9 cellular contexts compared by ENCODE assay signal in genomic region chr22:37483594-37484114, GRCh38. TPM values are rescaled to one million over a fixed set of nuclear protein-coding genes. Genes with fewer than 3 reads are reported as not detected.
DNase-seq lines count a peak whose midpoint lies in the region; TF ChIP-seq lines count a peak whose summit lies in the region.
"Had no signal": no experiment of that assay in that cellular context is flagged by ENCODE, and none has a peak within 500 bp of the region (broad histone marks: within the 10 kb centered on the region; RNA-seq: fewer than 3 reads in every experiment).

No MANE protein-coding gene starts in this region.

- H3K9ac ChIP-seq in skeletal muscle satellite cell (ENCODE audit: low read depth, low read length): no peak overlapping the region

- H3K36me3 ChIP-seq in Peyer's patch (peaks cover 0 to 11% (median 0%) of the 10 kb centered on the region in 3 donors), esophagus squamous epithelium (peaks cover 0 to 11% (median 0%) of the 10 kb centered on the region in 3 donors), skeletal muscle satellite cell (ENCODE audit: insufficient read depth, low read length) (no peaks in the 10 kb centered on the region)

- H3K9me3 ChIP-seq in Peyer's patch: no peaks in the 10 kb centered on the region
- no peaks in the 10 kb centered on the region for H3K9me3 ChIP-seq in esophagus squamous epithelium
- no peaks in the 10 kb centered on the region for H3K9me3 ChIP-seq in skeletal muscle satellite cell (replicated peaks; ENCODE audit: low read length)
- H3K9me3 ChIP-seq: A549 had no signal

- no peak for TF ChIP-seq CTCF in Peyer's patch (IDR thresholded peaks at IDR 0.05)
- no peak for TF ChIP-seq CTCF in esophagus squamous epithelium (IDR thresholded peaks at IDR 0.05)

- DNase-seq in NCI-H1417 (lab: John Stamatoyannopoulos, UW): peak; percentile 25 to 39 (median 31)
- DNase-seq in NCI-H1417 treated with DMSO at 0.1 percent for 48 hours (lab: John Stamatoyannopoulos, UW): no peak
- no peak for DNase-seq in Peyer's patch
- no peak for DNase-seq in esophagus squamous epithelium (lab: John Stamatoyannopoulos, UW)
- DNase-seq in cerebellum (ENCODE audit: low spot score): no peak
- DNase-seq in GM19240 (ENCODE audit: insufficient read length, low spot score): no peak
- no peak for DNase-seq in NCI-H1436 treated with DMSO at 0.1 percent for 48 hours (lab: John Stamatoyannopoulos, UW)

- H3K27me3 ChIP-seq in Peyer's patch: no peaks in the 10 kb centered on the region
- peaks cover 0 to 41% (median 0%) of the 10 kb centered on the region in 4 donors for H3K27me3 ChIP-seq in esophagus squamous epithelium
- no peaks in the 10 kb centered on the region for H3K27me3 ChIP-seq in skeletal muscle satellite cell (ENCODE audit: control insufficient read depth, insufficient read depth, low read length)

- WGBS in esophagus squamous epithelium, 2 donors: 25 to 27% methylated on average over 8 to 12 of the region's 13 CpGs

- H3K4me1 ChIP-seq in Peyer's patch (peaks cover 0 to 26% (median 8%) of the 10 kb centered on the region in 4 donors), esophagus squamous epithelium (peaks cover 6 to 35% (median 24%) of the 10 kb centered on the region in 3 donors), skeletal muscle satellite cell (ENCODE audit: control insufficient read depth, insufficient read depth, low read length) (peaks cover 25% of the 10 kb centered on the region)

- H3K27ac ChIP-seq in Peyer's patch (peak overlapping the region; percentile 75 to 96 (median 84)), esophagus squamous epithelium (peak overlapping the region; percentile 17 to 91 (median 74))

- H3K4me3 ChIP-seq in Peyer's patch (peak overlapping the region; percentile 41 to 63 (median 52)), esophagus squamous epithelium (peak overlapping the region in 3 of 4 donors; percentile 45 to 66 (median 51)), skeletal muscle satellite cell (ENCODE audit: low read length) (no peak overlapping the region)
- H3K4me3 ChIP-seq: A549 had no signal

- H3K4me2 ChIP-seq in skeletal muscle satellite cell (ENCODE audit: low read length): peak overlapping the region; percentile 53
- H3K4me2 ChIP-seq: A549 had no signal

- intact Hi-C loops in esophagus squamous epithelium (cut with DNase I): no loop called here

- TF ChIP-seq POLR2A in Peyer's patch (IDR thresholded peaks at IDR 0.05) (no peak), esophagus squamous epithelium (IDR thresholded peaks at IDR 0.05) (no peak)

RNA-seq across cellular contexts. Expression of gene MFNG, which starts 2.5 kb away (rescaled TPM):
- 10 to 100 TPM; 12.4 to 47.0 (median 26.5) TPM for total RNA-seq in Peyer's patch
- total RNA-seq in esophagus squamous epithelium: 10 to 100 TPM in 1 of 4 donors, 1 to 10 TPM in 3; 3.8 to 10.3 (median 7.9) TPM
- total RNA-seq in skeletal muscle satellite cell (2012; rRNA removed): 0.44 TPM in 1 of 2 replicates, not detected in the other
- total RNA-seq in cerebellum: 5.4 TPM

RNA-seq across cellular contexts. Expression of gene CARD10, which starts 35.6 kb away (rescaled TPM):
- total RNA-seq in Peyer's patch (100 to 1,000 TPM in 3 of 4 donors, 10 to 100 TPM in 1; 74.3 to 142 (median 123) TPM), esophagus squamous epithelium (10 to 100 TPM; 11.6 to 24.1 (median 20.9) TPM), cerebellum (3.4 TPM)
- 24.8 and 28.6 TPM in 2 replicates for total RNA-seq in skeletal muscle satellite cell (2012; rRNA removed)

RNA-seq across cellular contexts. Expression of gene ELFN2, which starts 56.4 kb away (rescaled TPM):
- under 1 TPM in 1 of 4 donors, not detected in 3; under 0.01 TPM for total RNA-seq in Peyer's patch
- not detected for total RNA-seq in esophagus squamous epithelium
- 0.22 and 2.0 TPM in 2 replicates for total RNA-seq in skeletal muscle satellite cell (2012; rRNA removed)
- 5.7 TPM for total RNA-seq in cerebellum

Comparison
In these comparisons a context has a peak if more than half of its experiments do, and no peak if none do; other contexts are left out.
1. DNase-seq: peak in NCI-H1417 (3 of 3); none in NCI-H1417 treated with DMSO at 0.1 percent for 48 hours (single experiment), Peyer's patch (0 of 3), esophagus squamous epithelium (single experiment), cerebellum (single experiment), GM19240 (single experiment) and NCI-H1436 treated with DMSO at 0.1 percent for 48 hours (single experiment).